8 cellular contexts compared by ENCODE assay signal in the genomic region with DNA sequence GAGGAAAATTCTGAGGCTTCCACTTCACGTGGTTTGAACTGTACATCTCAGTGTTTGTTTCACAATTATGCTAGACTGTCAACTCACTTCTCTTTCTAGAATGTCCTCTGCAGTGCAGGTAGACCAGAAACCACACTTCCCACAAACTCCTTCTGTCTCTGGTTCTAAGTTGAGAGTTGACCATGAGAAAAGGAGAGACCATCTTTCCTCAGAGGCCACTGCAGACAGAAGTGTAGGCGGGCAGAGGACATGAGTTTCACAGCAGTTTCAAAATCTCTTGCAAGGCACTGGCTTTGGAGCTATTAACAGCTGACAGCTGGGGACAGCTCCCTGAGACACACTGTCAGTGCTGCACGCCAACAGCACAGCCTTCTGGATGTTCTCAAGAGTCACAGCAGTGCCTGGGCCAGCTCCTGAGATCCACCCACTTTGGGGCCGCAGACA. TPM values are rescaled to one million over a fixed set of nuclear protein-coding genes. Genes with fewer than 3 reads are reported as not detected.
A peak's percentile ranks its signal among the peaks of the same experiment; 100 is the strongest.
DNase-seq lines count a peak whose midpoint lies in the region; ATAC-seq and TF ChIP-seq lines count a peak whose summit lies in the region.

No MANE protein-coding gene starts in this region.

- CTCF ChIA-PET in activated CD4-positive, alpha-beta T cell treated with anti-CD3 and anti-CD28 coated beads for 36 hours (lab: Charles Lee) = interaction anchor here (1.4 to 1.7 kb wide), 2 partner anchors 10 to 177 kb away, joined by 4 to 8 read pairs; no protein-coding TSS in a partner anchor

- no peaks in the 10 kb centered on the region for H3K36me3 ChIP-seq in mucosa of descending colon (ENCODE audit: low read depth)

- no peaks in the 10 kb centered on the region for H3K79me1 ChIP-seq in H9 (ENCODE audit: insufficient read depth, low read depth, low read length, poor library complexity, severe bottlenecking)

- no peak overlapping the region for H3K9ac ChIP-seq in H9 (ENCODE audit: extremely low read depth, insufficient read length, low read length)

- H4K20me1 ChIP-seq in H9 (ENCODE audit: control insufficient read depth, insufficient read depth, insufficient read length) = no peaks in the 10 kb centered on the region

- no peak for TF ChIP-seq CTCF in mucosa of descending colon (IDR thresholded peaks at IDR 0.05)
- no peak for TF ChIP-seq CTCF in H9 (conservative IDR thresholded peaks at IDR 0.05)

- no peak overlapping the region for H2BK5ac ChIP-seq in H9 (ENCODE audit: insufficient read length, low read length)

- no peak overlapping the region for H3K18ac ChIP-seq in H9 (ENCODE audit: insufficient read length, low read depth, low read length)

- no peak overlapping the region for H4K5ac ChIP-seq in H9 (ENCODE audit: insufficient read length, low read depth, low read length)

- DNase-seq in SK-N-DZ (ENCODE audit: low spot score) = peak; percentile 24
- DNase-seq in mucosa of descending colon = peak in 2 of 3 donors; percentile 15 to 24
- DNase-seq in activated CD4-positive, alpha-beta T cell treated with anti-CD3 and anti-CD28 coated beads for 36 hours = no peak
- no peak for DNase-seq in activated T-cell treated with anti-CD3 and anti-CD28 coated beads for 4 hours
- no peak for DNase-seq in H9
- DNase-seq in NCI-H1105 treated with DMSO at 0.1 percent for 48 hours (lab: John Stamatoyannopoulos, UW) = no peak

- no peak overlapping the region for H4K8ac ChIP-seq in H9 (replicated peaks; ENCODE audit: insufficient read length, low read depth, low read length)

- no peak overlapping the region for H4K91ac ChIP-seq in H9 (ENCODE audit: insufficient read length, low read depth, low read length)

- no peak overlapping the region for H3T11ph ChIP-seq in H9 (ENCODE audit: low read length)

- H2AK5ac ChIP-seq in H9 (ENCODE audit: insufficient read length, low read length) = no peak overlapping the region

- peak; percentile 92 for ATAC-seq in GM18867 (IDR thresholded peaks at IDR 0.05; ENCODE audit: unreplicated experiment)
- peak; percentile 79 for ATAC-seq in HG02840 (IDR thresholded peaks at IDR 0.05; ENCODE audit: low FRiP score, unreplicated experiment)
- ATAC-seq in mucosa of descending colon = peak; percentile 33
- ATAC-seq in activated CD4-positive, alpha-beta T cell treated with anti-CD3 and anti-CD28 coated beads for 36 hours = no peak

- H2BK15ac ChIP-seq in H9 (ENCODE audit: low read depth, low read length) = no peak overlapping the region

- H2AFZ ChIP-seq in H9 (ENCODE audit: low read length) = no peak overlapping the region

- H3K27ac Mint-ChIP-seq in activated CD4-positive, alpha-beta T cell treated with anti-CD3 and anti-CD28 coated beads for 36 hours = no peak overlapping the region
- H3K27ac Mint-ChIP-seq in H9 = 0 out of 7 replicates have a peak overlapping the region, but pooled peaks of 1 of the 3 experiments have one; percentile 53

- H3K4me2 ChIP-seq in H9 (ENCODE audit: insufficient read depth, insufficient read length, low read length) = no peak overlapping the region

- H3K9me3 ChIP-seq in mucosa of descending colon (no peaks in the 10 kb centered on the region), H9 (ENCODE audit: control insufficient read depth, low read depth, low read length) (no peaks in the 10 kb centered on the region)

- H3K4me1 ChIP-seq in mucosa of descending colon (ENCODE audit: low read depth) = no peaks in the 10 kb centered on the region
- H3K4me1 ChIP-seq in H9 (ENCODE audit: insufficient read depth, low read length) = no peaks in the 10 kb centered on the region

- intact Hi-C loops in mucosa of descending colon (cut with DNase I, micrococcal nuclease) = loop anchor here in 1 of 2 donors (10.0 kb wide), 1 partner anchor 172 kb away; no protein-coding TSS in a partner anchor
- intact Hi-C loops in activated CD4-positive, alpha-beta T cell treated with anti-CD3 and anti-CD28 coated beads for 36 hours (cut with DNase I, micrococcal nuclease) = no loop called here

- H3K79me2 ChIP-seq in H9 (ENCODE audit: insufficient read depth, low read length) = no peaks in the 10 kb centered on the region

- peaks cover 24% of the 10 kb centered on the region for H3K36me3 Mint-ChIP-seq in activated CD4-positive, alpha-beta T cell treated with anti-CD3 and anti-CD28 coated beads for 36 hours (ENCODE audit: low read depth)
- H3K36me3 Mint-ChIP-seq in H9 (ENCODE audit: insufficient read depth in 1 of 3, low read depth in 3 of 3) = peaks cover 0 to 15% (median 10%) of the 10 kb centered on the region in 3 experiments; a peak in 4 of 7 replicates

- H3K4me1 Mint-ChIP-seq in activated CD4-positive, alpha-beta T cell treated with anti-CD3 and anti-CD28 coated beads for 36 hours = no peaks in the 10 kb centered on the region
- no peaks in the 10 kb centered on the region for H3K4me1 Mint-ChIP-seq in H9

- H2BK12ac ChIP-seq in H9 (ENCODE audit: insufficient read length, low read depth, low read length) = no peak overlapping the region

- POLR2A ChIA-PET in activated CD4-positive, alpha-beta T cell treated with anti-CD3 and anti-CD28 coated beads for 36 hours (lab: Charles Lee) = no interaction called here

- no peaks in the 10 kb centered on the region for H3K27me3 Mint-ChIP-seq in activated CD4-positive, alpha-beta T cell treated with anti-CD3 and anti-CD28 coated beads for 36 hours
- no peaks in the 10 kb centered on the region for H3K27me3 Mint-ChIP-seq in H9 (ENCODE audit: low read depth)

- H3K9me3 Mint-ChIP-seq in activated CD4-positive, alpha-beta T cell treated with anti-CD3 and anti-CD28 coated beads for 36 hours (ENCODE audit: low read depth) = no peaks in the 10 kb centered on the region
- no peaks in the 10 kb centered on the region for H3K9me3 Mint-ChIP-seq in H9

- H3K4me3 Mint-ChIP-seq in activated CD4-positive, alpha-beta T cell treated with anti-CD3 and anti-CD28 coated beads for 36 hours = no peak overlapping the region
- H3K4me3 Mint-ChIP-seq in H9 = no peak overlapping the region

- no peak overlapping the region for H3K27ac ChIP-seq in H9 (ENCODE audit: insufficient read length, low read depth, low read length)

- H3K14ac ChIP-seq in H9 (ENCODE audit: insufficient read depth, low read length) = no peak overlapping the region

- H2BK20ac ChIP-seq in H9 (ENCODE audit: low read depth, low read length, poor library complexity, severe bottlenecking) = no peak overlapping the region

- no peak overlapping the region for H3K23ac ChIP-seq in H9 (ENCODE audit: insufficient read length, low read depth, low read length)

- H3K56ac ChIP-seq in H9 (ENCODE audit: insufficient read length, low read depth, low read length) = no peak overlapping the region

- H3K4me3 ChIP-seq in mucosa of descending colon = no peak overlapping the region

- no CpG with 5 or more reads among the region's 4 CpGs for WGBS in H9 (ENCODE audit: extremely low coverage, insufficient read length, low lambda C conversion rate)

- no peaks in the 10 kb centered on the region for H3K27me3 ChIP-seq in H9 (ENCODE audit: insufficient read depth, low read length)

- H3K23me2 ChIP-seq in H9 (ENCODE audit: insufficient read length, low read depth, low read length, poor library complexity, severe bottlenecking) = no peaks in the 10 kb centered on the region

- H2BK120ac ChIP-seq in H9 (ENCODE audit: low read depth, low read length, poor library complexity, severe bottlenecking) = no peak overlapping the region

- no peak overlapping the region for H3K4ac ChIP-seq in H9 (ENCODE audit: low read depth, low read length)

RNA-seq across cellular contexts. Expression of gene MOXD1, which starts 55.4 kb away (rescaled TPM):
- polyA plus RNA-seq in SK-N-DZ (2014; cell fraction: cytosol; rRNA removed) = 1.2 and 2.2 TPM in 2 replicates
- polyA plus RNA-seq in SK-N-DZ (2014; cell fraction: nucleus; rRNA removed) = 0.21 and 1.8 TPM in 2 replicates
- 10 to 100 TPM in 1 of 3 donors, 1 to 10 TPM in 2; 1.7 to 14.8 (median 2.4) TPM for total RNA-seq in mucosa of descending colon
- not detected for total RNA-seq in activated CD4-positive, alpha-beta T cell treated with anti-CD3 and anti-CD28 coated beads for 36 hours
- total RNA-seq in H9 (2021) = 2.3 and 2.5 TPM in 2 replicates

RNA-seq across cellular contexts. Expression of gene STX7, which starts 56.2 kb away (rescaled TPM):
- polyA plus RNA-seq in SK-N-DZ (2014; cell fraction: cytosol; rRNA removed) = 18.1 and 24.8 TPM in 2 replicates
- 12.4 and 19.4 TPM in 2 replicates for polyA plus RNA-seq in SK-N-DZ (2014; cell fraction: nucleus; rRNA removed)
- total RNA-seq in mucosa of descending colon (10 to 100 TPM; 51.9 to 66.9 (median 63.2) TPM), H9 (2021) (26.8 and 30.0 TPM in 2 replicates)
- 10 to 100 TPM; 13.3 to 20.3 TPM for total RNA-seq in activated CD4-positive, alpha-beta T cell treated with anti-CD3 and anti-CD28 coated beads for 36 hours

Comparison
In these comparisons a context has a peak if more than half of its experiments do, and no peak if none do; other contexts are left out.
1. DNase-seq: peak in SK-N-DZ (single experiment) and mucosa of descending colon (2 of 3); none in activated CD4-positive, alpha-beta T cell treated with anti-CD3 and anti-CD28 coated beads for 36 hours (single experiment), activated T-cell treated with anti-CD3 and anti-CD28 coated beads for 4 hours (single experiment), H9 (single experiment) and NCI-H1105 treated with DMSO at 0.1 percent for 48 hours (single experiment).